16 cellular contexts compared by ENCODE assay signal in the genomic region with DNA sequence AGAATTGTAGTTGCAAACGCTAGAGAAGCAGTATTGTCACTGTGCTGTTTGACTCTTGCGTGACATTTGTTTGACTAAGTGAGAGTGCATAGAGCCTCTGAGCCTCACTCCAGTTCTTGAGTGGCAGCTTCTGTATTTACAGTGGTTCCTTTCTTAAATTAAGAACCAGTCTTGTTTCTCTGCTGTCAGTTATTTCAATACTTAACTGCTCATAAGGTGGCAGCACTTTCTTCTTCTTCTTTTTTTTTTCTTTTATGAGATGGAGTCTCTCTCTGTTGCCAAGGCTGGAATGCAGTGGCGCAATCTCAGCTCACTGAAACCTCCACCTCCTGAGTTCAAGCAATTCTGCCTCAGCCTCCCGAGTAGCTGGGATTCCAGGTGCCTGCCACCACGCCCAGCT.
DNase-seq lines count a peak whose midpoint lies in the region; ATAC-seq and TF ChIP-seq lines count a peak whose summit lies in the region.
"Had no signal": no experiment of that assay in that cellular context is flagged by ENCODE, and none has a peak within 500 bp of the region (broad histone marks: within the 10 kb centered on the region; RNA-seq: fewer than 3 reads in every experiment).

No MANE protein-coding gene starts in this region.

- peak; percentile 47 for DNase-seq in EH (ENCODE audit: low read depth)
- DNase-seq in NOMO-1 treated with DMSO at 0.1 percent for 48 hours (lab: John Stamatoyannopoulos, UW; ENCODE audit: unreplicated experiment), result peak; percentile 69
- DNase-seq in central memory CD8-positive, alpha-beta T cell (ENCODE audit: low spot score in 2 of 2), result no peak
- DNase-seq in mesenchymal stem cell, result peak; percentile 28
- DNase-seq in NCI-H345 treated with DMSO at 0.1 percent for 48 hours (lab: John Stamatoyannopoulos, UW; ENCODE audit: unreplicated experiment), result no peak
- no peak for DNase-seq in WTC11 (ENCODE audit: low spot score)
- no peak for DNase-seq in RKO (ENCODE audit: low spot score)
- DNase-seq: activated CD8-positive, alpha-beta T cell treated with anti-CD3 and anti-CD28 coated beads, Interleukin-2, amount 10 ng/mL, durations not matched to agents 7 days and 5 days; activated naive CD4-positive, alpha-beta T cell; CD8-positive, alpha-beta T cell; colonic mucosa; foreskin melanocyte; NCI-H2029 treated with DMSO at 0.1 percent for 48 hours; retina; T-helper 9 cell had no signal

- H2AFZ ChIP-seq in mesenchymal stem cell (ENCODE audit: low read depth, low read length), result no peak overlapping the region

- no peak overlapping the region for H3K18ac ChIP-seq in mesenchymal stem cell (ENCODE audit: low read depth in 1 of 2, low read length in 2 of 2)

- no peak overlapping the region for H2BK5ac ChIP-seq in mesenchymal stem cell (ENCODE audit: low read depth, low read length, poor library complexity, severe bottlenecking)

- H4K91ac ChIP-seq in mesenchymal stem cell (ENCODE audit: low read length), result no peak overlapping the region

- H4K8ac ChIP-seq in mesenchymal stem cell (ENCODE audit: low read length), result no peak overlapping the region

- H3K9ac ChIP-seq in mesenchymal stem cell (ENCODE audit: low read length), result no peak overlapping the region

- H2BK12ac ChIP-seq in mesenchymal stem cell (ENCODE audit: low read length in 2 of 2), result no peak overlapping the region

- peak overlapping the region; percentile 74 for H3K27ac Mint-ChIP-seq in central memory CD8-positive, alpha-beta T cell (ENCODE audit: low read depth)
- no peak overlapping the region for H3K27ac Mint-ChIP-seq in WTC11
- H3K27ac Mint-ChIP-seq: activated CD8-positive, alpha-beta T cell treated with anti-CD3 and anti-CD28 coated beads, Interleukin-2, amount 10 ng/mL, durations not matched to agents 7 days and 5 days; CD8-positive, alpha-beta T cell had no signal

- H3K4me1 Mint-ChIP-seq in central memory CD8-positive, alpha-beta T cell, result peaks cover 17% of the 10 kb centered on the region
- H3K4me1 Mint-ChIP-seq in WTC11, result no peaks in the 10 kb centered on the region

- H3K27me3 ChIP-seq in mesenchymal stem cell (ENCODE audit: control insufficient read depth in 1 of 2, insufficient read depth in 1 of 2, low read length in 2 of 2), result no peaks in the 10 kb centered on the region
- H3K27me3 ChIP-seq: colonic mucosa had no signal

- H3K9me3 ChIP-seq in mesenchymal stem cell (ENCODE audit: control insufficient read depth, low read length), result no peaks in the 10 kb centered on the region
- H3K9me3 ChIP-seq: colonic mucosa had no signal

- no peak overlapping the region for H3K23ac ChIP-seq in mesenchymal stem cell (ENCODE audit: low read length in 2 of 2)

- no peak overlapping the region for H2BK120ac ChIP-seq in mesenchymal stem cell (ENCODE audit: low read depth, low read length)

- 82% methylated on average over 5 of the region's 5 CpGs for WGBS in mesenchymal stem cell

- H3K4me3 ChIP-seq in mesenchymal stem cell (ENCODE audit: insufficient read depth in 1 of 2, low read depth in 1 of 2, low read length in 2 of 2), result no peak overlapping the region
- H3K4me3 ChIP-seq: colonic mucosa had no signal

- POLR2A ChIA-PET in WTC11 (lab: Charles Lee), result no interaction called here

- no peaks in the 10 kb centered on the region for H3K27me3 Mint-ChIP-seq in central memory CD8-positive, alpha-beta T cell
- H3K27me3 Mint-ChIP-seq in WTC11 (ENCODE audit: low read depth), result no peaks in the 10 kb centered on the region

- CTCF ChIA-PET in WTC11 (lab: Charles Lee), result interaction anchor here (0.8 kb wide), 1 partner anchor 786 kb away, joined by 5 read pairs; no protein-coding TSS in a partner anchor

- peaks cover 0 to 26% of the 10 kb centered on the region in 2 experiments for H3K36me3 ChIP-seq in mesenchymal stem cell (ENCODE audit: control insufficient read depth in 1 of 2, insufficient read depth in 2 of 2, low read depth in 1 of 2, low read length in 2 of 2)
- H3K36me3 ChIP-seq: colonic mucosa had no signal

- no peak overlapping the region for H3K14ac ChIP-seq in mesenchymal stem cell (ENCODE audit: low read length in 2 of 2)

- peaks cover 7% of the 10 kb centered on the region for H3K4me1 ChIP-seq in mesenchymal stem cell (ENCODE audit: control insufficient read depth, insufficient read depth, low read depth, low read length)
- H3K4me1 ChIP-seq: colonic mucosa had no signal

- H2BK15ac ChIP-seq in mesenchymal stem cell (ENCODE audit: low read depth, poor library complexity, severe bottlenecking), result no peak overlapping the region

- H3K9me3 Mint-ChIP-seq in central memory CD8-positive, alpha-beta T cell, result no peaks in the 10 kb centered on the region
- no peaks in the 10 kb centered on the region for H3K9me3 Mint-ChIP-seq in WTC11
- H3K9me3 Mint-ChIP-seq: CD8-positive, alpha-beta T cell had no signal

- no peak overlapping the region for H3K4me3 Mint-ChIP-seq in central memory CD8-positive, alpha-beta T cell
- no peak overlapping the region for H3K4me3 Mint-ChIP-seq in WTC11
- H3K4me3 Mint-ChIP-seq: activated CD8-positive, alpha-beta T cell treated with anti-CD3 and anti-CD28 coated beads, Interleukin-2, amount 10 ng/mL, durations not matched to agents 7 days and 5 days; CD8-positive, alpha-beta T cell had no signal

- no peak for ATAC-seq in central memory CD8-positive, alpha-beta T cell (replicated peaks; ENCODE audit: extremely low read depth, poor library complexity, severe bottlenecking)
- ATAC-seq in GM18909 (IDR thresholded peaks at IDR 0.05; ENCODE audit: poor library complexity, unreplicated experiment) (no peak), WTC11 (no peak)
- ATAC-seq: activated CD8-positive, alpha-beta T cell treated with anti-CD3 and anti-CD28 coated beads, Interleukin-2, amount 10 ng/mL, durations not matched to agents 7 days and 5 days; CD8-positive, alpha-beta T cell had no signal

- no peak for TF ChIP-seq CTCF in WTC11 (IDR thresholded peaks at IDR 0.05)

- no peak overlapping the region for H3K27ac ChIP-seq in mesenchymal stem cell (ENCODE audit: low read length, poor library complexity, severe bottlenecking)
- H3K27ac ChIP-seq: colonic mucosa had no signal

- H3K36me3 Mint-ChIP-seq in central memory CD8-positive, alpha-beta T cell (ENCODE audit: insufficient read depth), result peaks cover 6% of the 10 kb centered on the region
- no peaks in the 10 kb centered on the region for H3K36me3 Mint-ChIP-seq in WTC11

- H3K79me1 ChIP-seq in mesenchymal stem cell (replicated peaks; ENCODE audit: low read length, poor library complexity, severe bottlenecking), result peaks cover 13% of the 10 kb centered on the region

- no peak overlapping the region for H3K4ac ChIP-seq in mesenchymal stem cell (ENCODE audit: low read depth in 1 of 2, low read length in 2 of 2)

- no peak overlapping the region for H3K4me2 ChIP-seq in mesenchymal stem cell (ENCODE audit: low read length, poor library complexity, severe bottlenecking)

- H2AK5ac ChIP-seq in mesenchymal stem cell (ENCODE audit: low read length, severe bottlenecking), result no peak overlapping the region

TF ChIP-seq in WTC11, 78 proteins besides CTCF, POLR2A, EP300 and RAD21:
- TF ChIP-seq JUN (CRISPR knock-in tag; IDR thresholded peaks at IDR 0.05), result no peak
- TF ChIP-seq, protein P1, sequence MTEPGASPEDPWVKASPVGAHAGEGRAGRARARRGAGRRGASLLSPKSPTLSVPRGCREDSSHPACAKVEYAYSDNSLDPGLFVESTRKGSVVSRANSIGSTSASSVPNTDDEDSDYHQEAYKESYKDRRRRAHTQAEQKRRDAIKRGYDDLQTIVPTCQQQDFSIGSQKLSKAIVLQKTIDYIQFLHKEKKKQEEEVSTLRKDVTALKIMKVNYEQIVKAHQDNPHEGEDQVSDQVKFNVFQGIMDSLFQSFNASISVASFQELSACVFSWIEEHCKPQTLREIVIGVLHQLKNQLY (CRISPR knock-in tag; IDR thresholded peaks at IDR 0.05), result no peak

Comparison
In these comparisons a context has a peak if more than half of its experiments do, and no peak if none do; other contexts are left out.
1. DNase-seq: peak in EH (single experiment), NOMO-1 treated with DMSO at 0.1 percent for 48 hours (single experiment) and mesenchymal stem cell (single experiment); none in central memory CD8-positive, alpha-beta T cell (0 of 2), NCI-H345 treated with DMSO at 0.1 percent for 48 hours (single experiment), WTC11 (single experiment) and RKO (single experiment).